Comparison of ENCODE assay signal across 8 cellular contexts in the genomic region with DNA sequence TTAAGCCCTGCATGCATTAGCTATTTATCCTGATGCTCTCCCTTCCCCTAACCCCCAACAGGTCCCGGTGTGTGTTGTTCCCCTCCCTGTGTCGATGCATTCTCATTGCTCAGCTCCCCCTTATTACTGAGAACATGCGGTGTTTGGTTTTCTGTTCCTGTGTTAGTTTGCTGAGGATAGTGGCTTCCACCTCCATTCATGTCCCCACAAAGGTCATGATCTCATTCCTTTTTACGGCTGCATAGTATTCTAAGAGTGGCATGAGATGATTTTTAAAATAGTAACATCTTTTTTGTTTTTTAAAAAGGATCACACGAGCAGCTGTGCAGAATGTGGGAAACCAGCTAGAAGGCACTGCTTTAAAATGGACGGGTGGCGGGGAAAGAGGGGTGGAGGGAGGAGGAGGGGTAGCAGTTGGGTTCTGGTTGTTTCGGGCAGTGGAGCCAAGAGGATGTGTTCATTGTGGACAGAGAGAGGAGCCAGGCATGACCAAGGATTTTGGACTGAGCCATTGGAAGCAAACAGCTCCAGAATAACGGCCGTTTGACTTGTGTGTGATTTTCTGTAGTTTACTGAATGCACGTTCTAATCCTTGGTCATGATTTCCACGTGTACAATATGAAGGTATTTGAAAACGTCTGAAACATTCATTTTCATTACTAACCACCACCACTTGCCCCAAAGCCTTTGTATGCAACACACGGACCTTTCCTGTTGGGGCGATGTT. TPM values are rescaled to one million over a fixed set of nuclear protein-coding genes. Genes with fewer than 3 reads are reported as not detected.
DNase-seq lines count a peak whose midpoint lies in the region; ATAC-seq and TF ChIP-seq lines count a peak whose summit lies in the region.

No MANE protein-coding gene starts in this region.

- H3K4me3 ChIP-seq in ectodermal cell (ENCODE audit: insufficient read depth, low read depth, low read length), result peak overlapping the region; percentile 80
- peak overlapping the region; percentile 88 for H3K4me3 ChIP-seq in osteoblast (ENCODE audit: insufficient read depth, low read length)

- H3K27me3 ChIP-seq in ectodermal cell (ENCODE audit: control insufficient read depth, insufficient read depth, low read length, poor library complexity, severe bottlenecking) (peaks cover 18% of the 10 kb centered on the region), osteoblast (ENCODE audit: insufficient read depth, low read length) (no peaks in the 10 kb centered on the region)

- H3K36me3 ChIP-seq in ES-I3 (ENCODE audit: insufficient read depth, low read length) (no peaks in the 10 kb centered on the region), KOPT-K1 (ENCODE audit: insufficient read depth, low read length) (peaks cover 7% of the 10 kb centered on the region; the same call in 1 of the 2 replicates), ectodermal cell (ENCODE audit: control insufficient read depth, insufficient read depth, low read length) (no peaks in the 10 kb centered on the region), osteoblast (ENCODE audit: insufficient read depth, low read length) (no peaks in the 10 kb centered on the region)

- H3K9me3 ChIP-seq in ES-I3 (ENCODE audit: control insufficient read depth, insufficient read depth, low read length) (no peaks in the 10 kb centered on the region; the same call in 1 of the 2 replicates), KOPT-K1 (ENCODE audit: insufficient read depth, low read length, poor library complexity, severe bottlenecking) (no peaks in the 10 kb centered on the region), ectodermal cell (ENCODE audit: control insufficient read depth, low read length) (no peaks in the 10 kb centered on the region), osteoblast (ENCODE audit: low read depth, low read length) (no peaks in the 10 kb centered on the region)

- peak overlapping the region; percentile 93 for H2AFZ ChIP-seq in osteoblast (ENCODE audit: low read length)

- H3K27ac ChIP-seq in KOPT-K1 (ENCODE audit: low read depth, low read length, poor library complexity, severe bottlenecking) (peak overlapping the region; percentile 94), ectodermal cell (ENCODE audit: insufficient read depth, low read depth, low read length, poor library complexity, severe bottlenecking) (peak overlapping the region; percentile 89), osteoblast (ENCODE audit: low read depth, low read length) (peak overlapping the region; percentile 89)

- peaks cover 25% of the 10 kb centered on the region for H3K79me2 ChIP-seq in osteoblast (ENCODE audit: insufficient read depth, low read length)

- H3K4me2 ChIP-seq in osteoblast (ENCODE audit: insufficient read depth, low read length), result peak overlapping the region; percentile 94

- H3K4me1 ChIP-seq in ES-I3 (ENCODE audit: insufficient read depth, low read length), result peaks cover 6% of the 10 kb centered on the region; the same call in 1 of the 2 replicates
- H3K4me1 ChIP-seq in ectodermal cell (ENCODE audit: control insufficient read depth, insufficient read depth, low read length), result peaks cover 16% of the 10 kb centered on the region
- H3K4me1 ChIP-seq in osteoblast (ENCODE audit: insufficient read depth, low read length), result peaks cover 22% of the 10 kb centered on the region

- intact Hi-C loops in posterior vena cava (cut with DNase I), result no loop called here

- no peak for DNase-seq in osteoblast (ENCODE audit: insufficient read length, low spot score, missing footprints)
- DNase-seq in nucleus accumbens (lab: John Stamatoyannopoulos, UW), result no peak
- DNase-seq in posterior vena cava (ENCODE audit: low spot score), result no peak
- DNase-seq in activated gamma-delta T cell (lab: John Stamatoyannopoulos, UW), result no peak

- peaks cover 20% of the 10 kb centered on the region for H4K20me1 ChIP-seq in osteoblast (ENCODE audit: insufficient read depth, low read length)

- peak; percentile 32 for TF ChIP-seq CTCF in osteoblast (IDR thresholded peaks at IDR 0.05; ENCODE audit: extremely low read depth, low read depth, low read length)

- ATAC-seq in GM21423 (IDR thresholded peaks at IDR 0.05; ENCODE audit: unreplicated experiment), result no peak

- H3K9ac ChIP-seq in ES-I3 (ENCODE audit: low read depth, low read length), result peak overlapping the region; percentile 87

- WGBS in ectodermal cell, 2 experiments, result 62 to 66% methylated on average over 13 to 14 of the region's 15 CpGs

RNA-seq across cellular contexts. Expression of a gene that starts 1.7 kb away (rescaled TPM):
- 31.8 TPM for polyA plus RNA-seq in ectodermal cell (2013, experiment 1 of 4)
- 24.1 TPM for polyA plus RNA-seq in ectodermal cell (2013, experiment 2 of 4)
- polyA plus RNA-seq in ectodermal cell (2013, experiment 3 of 4), result 21.2 TPM
- polyA plus RNA-seq in ectodermal cell (2013, experiment 4 of 4), result 24.5 TPM
- total RNA-seq in osteoblast (16.5 and 21.4 TPM in 2 replicates), posterior vena cava (10 to 100 TPM; 20.8 to 24.3 TPM)
